In genomic region chr2:127220102-127220806, GRCh38 we compare ENCODE assay signal across 8 cellular contexts. TPM values are rescaled to one million over a fixed set of nuclear protein-coding genes. Genes with fewer than 3 reads are reported as not detected.
DNase-seq lines count a peak whose midpoint lies in the region; ATAC-seq, FAIRE-seq and TF ChIP-seq lines count a peak whose summit lies in the region.

TSS of gene CYP27C1 (minus strand) at chr2:127220299. CDS start at chr2:127220270, 29 bp downstream.

- peaks cover 1% of the 10 kb centered on the region for H3K36me3 Mint-ChIP-seq in activated naive CD4-positive, alpha-beta T cell treated with anti-CD3 and anti-CD28 coated beads for 36 hours (ENCODE audit: low read depth)
- no peaks in the 10 kb centered on the region for H3K36me3 Mint-ChIP-seq in stimulated activated naive CD8-positive, alpha-beta T cell treated with anti-CD3 and anti-CD28 coated beads, Interleukin-15, Interleukin-2, amounts not matched to agents 100 ng/mL and 50 ng/mL, for 24 hours (ENCODE audit: low read depth)

- CTCF ChIA-PET in activated naive CD4-positive, alpha-beta T cell treated with anti-CD3 and anti-CD28 coated beads for 36 hours (lab: Charles Lee) = no interaction called here

- no peak for FAIRE-seq in HTR-8/SVneo (lab: Jason Lieb, UNC)

- in situ Hi-C loops in astrocyte of the cerebellum (cut with HindIII; ENCODE audit: low sequenced_read_pairs) = no loop called here

- no peak for TF ChIP-seq CTCF in astrocyte of the cerebellum (IDR thresholded peaks at IDR 0.05; ENCODE audit: low read depth, low read length, missing control alignments)

- no peaks in the 10 kb centered on the region for H3K9me3 Mint-ChIP-seq in activated naive CD4-positive, alpha-beta T cell treated with anti-CD3 and anti-CD28 coated beads for 36 hours
- peaks cover 10% of the 10 kb centered on the region for H3K9me3 Mint-ChIP-seq in stimulated activated naive CD8-positive, alpha-beta T cell treated with anti-CD3 and anti-CD28 coated beads, Interleukin-15, Interleukin-2, amounts not matched to agents 100 ng/mL and 50 ng/mL, for 24 hours

- H3K4me3 ChIP-seq in astrocyte of the cerebellum (ENCODE audit: low read depth, low read length) = peak within 1 kb of the TSS; percentile 69

- intact Hi-C loops in activated naive CD4-positive, alpha-beta T cell treated with anti-CD3 and anti-CD28 coated beads for 36 hours (cut with micrococcal nuclease) = no loop called here

- ATAC-seq in GM21390 (IDR thresholded peaks at IDR 0.05; ENCODE audit: unreplicated experiment) = no peak
- no peak for ATAC-seq in HG03175 (IDR thresholded peaks at IDR 0.05; ENCODE audit: unreplicated experiment)

- H3K27me3 Mint-ChIP-seq in activated naive CD4-positive, alpha-beta T cell treated with anti-CD3 and anti-CD28 coated beads for 36 hours (ENCODE audit: low read depth) = peaks cover 55% of the 10 kb centered on the region
- peaks cover 67% of the 10 kb centered on the region for H3K27me3 Mint-ChIP-seq in stimulated activated naive CD8-positive, alpha-beta T cell treated with anti-CD3 and anti-CD28 coated beads, Interleukin-15, Interleukin-2, amounts not matched to agents 100 ng/mL and 50 ng/mL, for 24 hours

- no peak within 1 kb of the TSS for H3K27ac Mint-ChIP-seq in activated naive CD4-positive, alpha-beta T cell treated with anti-CD3 and anti-CD28 coated beads for 36 hours
- peak within 1 kb of the TSS; percentile 14 for H3K27ac Mint-ChIP-seq in stimulated activated naive CD8-positive, alpha-beta T cell treated with anti-CD3 and anti-CD28 coated beads, Interleukin-15, Interleukin-2, amounts not matched to agents 100 ng/mL and 50 ng/mL, for 24 hours

- DNase-seq in activated naive CD4-positive, alpha-beta T cell treated with anti-CD3 and anti-CD28 coated beads for 36 hours = peak; percentile 21
- no peak for DNase-seq in activated naive CD4-positive, alpha-beta T cell treated with anti-CD3 and anti-CD28 coated beads, Interleukin-2, amount 50 U/mL, for 16 hours
- DNase-seq in astrocyte of the cerebellum (ENCODE audit: low read depth) (no peak), islet precursor cell (peak; percentile 77), HTR-8/SVneo (ENCODE audit: insufficient read length, low spot score) (no peak)

- H3K4me1 Mint-ChIP-seq in activated naive CD4-positive, alpha-beta T cell treated with anti-CD3 and anti-CD28 coated beads for 36 hours (ENCODE audit: low read depth) = peaks cover 11% of the 10 kb centered on the region
- H3K4me1 Mint-ChIP-seq in stimulated activated naive CD8-positive, alpha-beta T cell treated with anti-CD3 and anti-CD28 coated beads, Interleukin-15, Interleukin-2, amounts not matched to agents 100 ng/mL and 50 ng/mL, for 24 hours (ENCODE audit: low read depth) = peaks cover 23% of the 10 kb centered on the region

- peak within 1 kb of the TSS; percentile 73 for H3K4me3 Mint-ChIP-seq in activated naive CD4-positive, alpha-beta T cell treated with anti-CD3 and anti-CD28 coated beads for 36 hours
- H3K4me3 Mint-ChIP-seq in stimulated activated naive CD8-positive, alpha-beta T cell treated with anti-CD3 and anti-CD28 coated beads, Interleukin-15, Interleukin-2, amounts not matched to agents 100 ng/mL and 50 ng/mL, for 24 hours = peak within 1 kb of the TSS; percentile 82

RNA-seq across cellular contexts. Expression of gene CYP27C1, which starts in this region (rescaled TPM):
- not detected for total RNA-seq in activated naive CD4-positive, alpha-beta T cell treated with anti-CD3 and anti-CD28 coated beads for 36 hours

Comparison
In these comparisons a context has a peak if more than half of its experiments do, and no peak if none do; other contexts are left out.
1. Peak in DNase-seq in activated naive CD4-positive, alpha-beta T cell treated with anti-CD3 and anti-CD28 coated beads for 36 hours; RNA of the gene not detected or under 1 TPM.